Comparison of ENCODE assay signal across 10 cellular contexts in the genomic region with DNA sequence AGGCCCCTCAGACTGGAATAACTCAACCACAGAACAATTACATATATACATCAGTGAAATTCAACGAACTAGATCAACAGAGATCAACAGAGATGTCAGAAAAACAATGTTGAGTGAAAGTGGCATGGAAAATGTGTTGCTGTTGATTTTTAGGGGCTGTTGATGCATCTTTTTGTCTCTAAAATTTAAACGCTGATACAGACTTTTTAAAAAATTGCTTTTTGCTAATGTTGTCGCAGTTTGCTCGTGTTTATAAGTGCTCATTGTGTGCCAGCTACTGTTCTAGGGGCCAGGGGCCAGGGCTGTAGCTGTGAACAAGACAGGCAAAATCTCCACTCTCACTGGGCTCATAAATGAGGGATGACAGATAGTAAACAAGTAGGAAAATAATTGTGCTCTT.
"Had no signal": no experiment of that assay in that cellular context is flagged by ENCODE, and none has a peak within 500 bp of the region (broad histone marks: within the 10 kb centered on the region; RNA-seq: fewer than 3 reads in every experiment).

No MANE protein-coding gene starts in this region.

- H3K4me3 ChIP-seq: esophagus squamous epithelium, skin epidermis, transverse colon had no signal

- H3K4me1 ChIP-seq: esophagus squamous epithelium had no signal

- DNase-seq: activated gamma-delta T cell treated with Interleukin-2 at 50 U/mL for 16 hours; esophagus squamous epithelium; foreskin fibroblast; mammary epithelial cell; SHP77; stimulated activated CD4-positive, alpha-beta T cell treated with anti-CD3 and anti-CD28 coated beads, Interleukin-4, amount 100 ng/mL, for 4 hours; transverse colon had no signal

- FAIRE-seq: astrocyte, islet of Langerhans had no signal

- H3K9me3 ChIP-seq: esophagus squamous epithelium, transverse colon had no signal

- H3K27me3 ChIP-seq: esophagus squamous epithelium, transverse colon had no signal

- H3K27ac ChIP-seq: esophagus squamous epithelium, skin epidermis, transverse colon had no signal
